ENCODE assay signal across 14 cellular contexts in genomic region chr7:30396379-30396778, GRCh38.
DNase-seq lines count a peak whose midpoint lies in the region; ATAC-seq and TF ChIP-seq lines count a peak whose summit lies in the region.
"Had no signal": no experiment of that assay in that cellular context is flagged by ENCODE, and none has a peak within 500 bp of the region (broad histone marks: within the 10 kb centered on the region; RNA-seq: fewer than 3 reads in every experiment).

No MANE protein-coding gene starts in this region.

- POLR2A ChIA-PET in AG04450 (lab: Yijun Ruan, JAX): no interaction called here

- TF ChIP-seq CTCF in AG04450 (IDR thresholded peaks at IDR 0.05; ENCODE audit: low read depth, low read length) (peak; percentile 28; the same call in 1 of the 2 replicates), DND-41 (IDR thresholded peaks at IDR 0.05; ENCODE audit: borderline replicate concordance, extremely low read depth, low read length, poor library complexity, severe bottlenecking) (peak; percentile 40), OCI-LY3 (IDR thresholded peaks at IDR 0.05; ENCODE audit: low read depth, low read length) (peak; percentile 30), endodermal cell (conservative IDR thresholded peaks at IDR 0.05) (peak; percentile 54), endothelial cell (IDR thresholded peaks at IDR 0.05; ENCODE audit: unreplicated experiment) (no peak), tibial nerve (IDR thresholded peaks at IDR 0.05) (no peak)

- H3K4me1 ChIP-seq in DND-41 (ENCODE audit: insufficient read depth, low read length) (no peaks in the 10 kb centered on the region), OCI-LY3 (ENCODE audit: low read length) (no peaks in the 10 kb centered on the region), endodermal cell (ENCODE audit: control insufficient read depth, insufficient read depth, low read length) (no peaks in the 10 kb centered on the region), tibial nerve (peaks cover 0 to 4% (median 0%) of the 10 kb centered on the region in 4 donors)
- H3K4me1 ChIP-seq: sigmoid colon had no signal

- H3K9me3 Mint-ChIP-seq in endodermal cell (no peaks in the 10 kb centered on the region), endothelial cell (ENCODE audit: unreplicated experiment) (no peaks in the 10 kb centered on the region)
- H3K9me3 Mint-ChIP-seq: activated T-helper 1 cell treated with anti-CD3 and anti-CD28 coated beads, Interleukin-12 subunit alpha, Interleukin-12 subunit beta, Interleukin-2, Interleukin-4 antibody, amounts not matched to agents 30 ng/mL and 10 ng/mL and 1 ng/mL, durations not matched to agents 14 hours and 24 hours and 36 hours; T-cell had no signal

- no peaks in the 10 kb centered on the region for H3K36me3 ChIP-seq in DND-41 (ENCODE audit: insufficient read depth, low read length)
- H3K36me3 ChIP-seq in OCI-LY3 (replicated peaks; ENCODE audit: low read depth, low read length): no peaks in the 10 kb centered on the region
- H3K36me3 ChIP-seq in endodermal cell (ENCODE audit: control insufficient read depth, insufficient read depth, low read length): no peaks in the 10 kb centered on the region
- no peaks in the 10 kb centered on the region for H3K36me3 ChIP-seq in tibial nerve
- H3K36me3 ChIP-seq: sigmoid colon had no signal

- H2AFZ ChIP-seq in DND-41 (ENCODE audit: low read depth, low read length) (no peak overlapping the region), OCI-LY3 (ENCODE audit: low read depth, low read length) (no peak overlapping the region)

- H4K20me1 ChIP-seq in DND-41 (ENCODE audit: insufficient read depth, low read length) (no peaks in the 10 kb centered on the region), OCI-LY3 (ENCODE audit: insufficient read depth, low read length) (no peaks in the 10 kb centered on the region)

- H3K4me3 Mint-ChIP-seq in endodermal cell (no peak overlapping the region), endothelial cell (ENCODE audit: unreplicated experiment) (no peak overlapping the region)
- H3K4me3 Mint-ChIP-seq: activated T-helper 1 cell treated with anti-CD3 and anti-CD28 coated beads, Interleukin-12 subunit alpha, Interleukin-12 subunit beta, Interleukin-2, Interleukin-4 antibody, amounts not matched to agents 30 ng/mL and 10 ng/mL and 1 ng/mL, durations not matched to agents 14 hours and 24 hours and 36 hours; T-cell had no signal

- H3K4me2 ChIP-seq in DND-41 (ENCODE audit: insufficient read depth, low read length) (no peak overlapping the region), OCI-LY3 (ENCODE audit: low read length) (no peak overlapping the region)

- TF ChIP-seq EP300 in tibial nerve (IDR thresholded peaks at IDR 0.05): no peak

- H3K79me2 ChIP-seq in DND-41 (ENCODE audit: insufficient read depth, low read length): no peaks in the 10 kb centered on the region
- H3K79me2 ChIP-seq in OCI-LY3 (ENCODE audit: low read length): no peaks in the 10 kb centered on the region

- CTCF ChIA-PET in AG04450 (lab: Charles Lee): interaction anchor here (0.7 to 1.3 kb wide), 6 partner anchors 34 to 232 kb away, joined by 3 to 7 read pairs (median 4); no protein-coding TSS in a partner anchor

- H3K9ac ChIP-seq in DND-41 (ENCODE audit: low read depth, low read length) (no peak overlapping the region), OCI-LY3 (ENCODE audit: low read length) (no peak overlapping the region), endodermal cell (ENCODE audit: extremely low read depth, low read length, poor library complexity, severe bottlenecking) (no peak overlapping the region)

- H3K4me3 ChIP-seq in AG04450 (ENCODE audit: low read depth, low read length) (no peak overlapping the region), DND-41 (ENCODE audit: low read depth in 1 of 2, low read length in 2 of 2) (no peak overlapping the region), OCI-LY3 (ENCODE audit: low read length) (no peak overlapping the region), endodermal cell (ENCODE audit: low read length) (no peak overlapping the region), tibial nerve (no peak overlapping the region)
- H3K4me3 ChIP-seq: sigmoid colon had no signal

- DNase-seq in AG04450 (ENCODE audit: low read depth, low spot score) (no peak), DND-41 (no peak), endodermal cell (no peak), endothelial cell (ENCODE audit: low spot score) (no peak), tibial nerve (ENCODE audit: low spot score in 2 of 2) (no peak)
- no peak for DNase-seq in activated effector memory CD4-positive, alpha-beta T cell treated with Interleukin-2 at 50 U/mL for 16 hours
- DNase-seq: activated CD4-positive, alpha-beta T cell treated with anti-CD3 and anti-CD28 coated beads for 48 hours; NCI-H526 treated with DMSO at 0.1 percent for 48 hours; sigmoid colon; T-cell had no signal

- no peak for TF ChIP-seq POLR2A in tibial nerve (IDR thresholded peaks at IDR 0.05)

- ATAC-seq in DND-41 (ENCODE audit: insufficient read depth, low read depth): no peak
- no peak for ATAC-seq in HG02981 (IDR thresholded peaks at IDR 0.05; ENCODE audit: unreplicated experiment)
- ATAC-seq: esophagus mucosa, T-cell had no signal

- H3K9me3 ChIP-seq in AG04450 (ENCODE audit: control insufficient read depth, insufficient read depth, low read length): no peaks in the 10 kb centered on the region
- no peaks in the 10 kb centered on the region for H3K9me3 ChIP-seq in DND-41 (ENCODE audit: insufficient read depth, low read length, severe bottlenecking)
- H3K9me3 ChIP-seq in OCI-LY3 (ENCODE audit: insufficient read depth, low read length): no peaks in the 10 kb centered on the region
- H3K9me3 ChIP-seq in endodermal cell (ENCODE audit: control insufficient read depth, low read length): no peaks in the 10 kb centered on the region
- no peaks in the 10 kb centered on the region for H3K9me3 ChIP-seq in tibial nerve
- H3K9me3 ChIP-seq: sigmoid colon had no signal

- H3K4me1 Mint-ChIP-seq in endodermal cell (peaks cover 9% of the 10 kb centered on the region), endothelial cell (ENCODE audit: unreplicated experiment) (no peaks in the 10 kb centered on the region)
- H3K4me1 Mint-ChIP-seq: T-cell had no signal

- H3K27me3 Mint-ChIP-seq in endodermal cell (ENCODE audit: insufficient read depth) (no peaks in the 10 kb centered on the region), endothelial cell (ENCODE audit: unreplicated experiment) (no peaks in the 10 kb centered on the region)
- H3K27me3 Mint-ChIP-seq: T-cell had no signal

- whole genome bisulfite sequencing in endodermal cell (ENCODE audit: insufficient coverage in 1 of 2, insufficient read length in 1 of 2), 2 experiments: 91 to 94% methylated on average over 5 to 7 of the region's 7 CpGs
- WGBS in tibial nerve, 2 donors: 72 to 75% methylated on average over 7 of the region's 7 CpGs

- H3K36me3 Mint-ChIP-seq in endodermal cell (ENCODE audit: low read depth): no peaks in the 10 kb centered on the region
- no peaks in the 10 kb centered on the region for H3K36me3 Mint-ChIP-seq in endothelial cell (ENCODE audit: low read depth, unreplicated experiment)

- no peak overlapping the region for H3K27ac ChIP-seq in AG04450 (ENCODE audit: low read depth, low read length)
- no peak overlapping the region for H3K27ac ChIP-seq in DND-41 (ENCODE audit: low read length)
- no peak overlapping the region for H3K27ac ChIP-seq in OCI-LY3 (ENCODE audit: low read length)
- no peak overlapping the region for H3K27ac ChIP-seq in endodermal cell (ENCODE audit: low read depth, low read length)
- H3K27ac ChIP-seq in tibial nerve: no peak overlapping the region
- H3K27ac ChIP-seq: sigmoid colon had no signal

- H3K27ac Mint-ChIP-seq in endodermal cell: no peak overlapping the region
- H3K27ac Mint-ChIP-seq in endothelial cell (ENCODE audit: unreplicated experiment): no peak overlapping the region
- H3K27ac Mint-ChIP-seq: activated T-helper 1 cell treated with anti-CD3 and anti-CD28 coated beads, Interleukin-12 subunit alpha, Interleukin-12 subunit beta, Interleukin-2, Interleukin-4 antibody, amounts not matched to agents 30 ng/mL and 10 ng/mL and 1 ng/mL, durations not matched to agents 14 hours and 24 hours and 36 hours; T-cell had no signal

- H3K27me3 ChIP-seq in AG04450 (ENCODE audit: control insufficient read depth, insufficient read depth, low read length): no peaks in the 10 kb centered on the region
- no peaks in the 10 kb centered on the region for H3K27me3 ChIP-seq in DND-41 (ENCODE audit: insufficient read depth, low read length, poor library complexity)
- H3K27me3 ChIP-seq in OCI-LY3 (ENCODE audit: low read depth, low read length): no peaks in the 10 kb centered on the region
- H3K27me3 ChIP-seq in endodermal cell (ENCODE audit: control insufficient read depth, insufficient read depth, low read length, poor library complexity, severe bottlenecking): no peaks in the 10 kb centered on the region
- H3K27me3 ChIP-seq in tibial nerve: no peaks in the 10 kb centered on the region
- H3K27me3 ChIP-seq: sigmoid colon had no signal

Comparison
In these comparisons a context has a peak if more than half of its experiments do, and no peak if none do; other contexts are left out.
1. CTCF ChIP-seq: peak in AG04450 (single experiment), DND-41 (single experiment), OCI-LY3 (single experiment) and endodermal cell (single experiment); none in endothelial cell (single experiment) and tibial nerve (0 of 5).